In the genomic region with DNA sequence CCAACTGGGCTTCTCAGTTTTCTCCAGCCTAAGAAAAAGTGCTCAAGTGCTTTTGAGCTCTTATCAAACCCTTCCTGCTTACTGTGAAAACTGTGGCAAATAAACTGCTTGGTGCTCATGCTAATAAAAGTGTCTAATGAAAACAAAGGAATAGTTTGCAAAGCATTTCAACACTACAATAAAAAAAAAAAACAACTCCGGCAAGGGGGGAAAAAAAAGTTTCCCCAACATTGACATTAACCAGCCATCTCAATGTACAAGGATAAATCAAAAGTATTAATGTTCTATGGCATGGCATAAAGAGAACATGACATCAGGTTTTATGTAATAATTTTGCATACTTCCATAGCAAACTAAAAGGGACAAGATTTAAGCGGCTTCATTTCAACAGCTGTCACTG, we compare ENCODE assay signal across 1 cellular context.
TF ChIP-seq lines count a peak whose summit lies in the region.

No MANE protein-coding gene starts in this region.

TF ChIP-seq in GM12878, 131 proteins besides CTCF, POLR2A, EP300 and RAD21:
- TF ChIP-seq ZNF24 (IDR thresholded peaks at IDR 0.05) (no peak), NRF1 (conservative IDR thresholded peaks at IDR 0.05; ENCODE audit: low read depth, low read length) (no peak), ZNF217 (IDR thresholded peaks at IDR 0.05) (no peak), HSF1 (IDR thresholded peaks at IDR 0.05; ENCODE audit: low read depth, low read length) (no peak)
